ENCODE assay signal across 13 cellular contexts in genomic region chr3:58234516-58234931, GRCh38. TPM values are rescaled to one million over a fixed set of nuclear protein-coding genes. Genes with fewer than 3 reads are reported as not detected.
DNase-seq lines count a peak whose midpoint lies in the region; ATAC-seq and TF ChIP-seq lines count a peak whose summit lies in the region.
"Had no signal": no experiment of that assay in that cellular context is flagged by ENCODE, and none has a peak within 500 bp of the region (broad histone marks: within the 10 kb centered on the region; RNA-seq: fewer than 3 reads in every experiment).

No MANE protein-coding gene starts in this region.

- peaks cover 5% of the 10 kb centered on the region for H3K27me3 ChIP-seq in AG04450 (ENCODE audit: control insufficient read depth, insufficient read depth, low read length)
- H3K27me3 ChIP-seq in GM23248 (replicated peaks; ENCODE audit: insufficient read depth), result peaks cover 16% of the 10 kb centered on the region; the same call in 1 of the 2 replicates
- peaks cover 2% of the 10 kb centered on the region for H3K27me3 ChIP-seq in foreskin keratinocyte
- no peaks in the 10 kb centered on the region for H3K27me3 ChIP-seq in prostate gland (replicated peaks; ENCODE audit: insufficient read depth)
- H3K27me3 ChIP-seq: gastroesophageal sphincter had no signal

- H3K4me1 ChIP-seq in GM23248 (ENCODE audit: insufficient read depth) (no peaks in the 10 kb centered on the region; the same call in 1 of the 2 replicates), foreskin keratinocyte (peaks cover 11% of the 10 kb centered on the region), prostate gland (replicated peaks) (no peaks in the 10 kb centered on the region)

- H3K9me2 ChIP-seq in GM23248 (ENCODE audit: insufficient read depth), result no peaks in the 10 kb centered on the region

- H3K9me3 ChIP-seq in AG04450 (ENCODE audit: control insufficient read depth, insufficient read depth, low read length) (no peaks in the 10 kb centered on the region; the same call in 1 of the 2 replicates), GM23248 (ENCODE audit: low read depth) (no peaks in the 10 kb centered on the region), SK-N-MC (ENCODE audit: low read depth, low read length) (no peaks in the 10 kb centered on the region), prostate gland (no peaks in the 10 kb centered on the region)
- H3K9me3 ChIP-seq: gastroesophageal sphincter had no signal

- no peaks in the 10 kb centered on the region for H4K20me1 ChIP-seq in GM23248 (ENCODE audit: insufficient read depth)

- no peak overlapping the region for H3K4me3 Mint-ChIP-seq in activated CD4-positive, alpha-beta memory T cell treated with anti-CD3 and anti-CD28 coated beads, Interleukin-2, amount 10 ng/mL, durations not matched to agents 7 days and 5 days

- no peak overlapping the region for H3K27ac Mint-ChIP-seq in activated CD4-positive, alpha-beta memory T cell treated with anti-CD3 and anti-CD28 coated beads, Interleukin-2, amount 10 ng/mL, durations not matched to agents 7 days and 5 days

- no peaks in the 10 kb centered on the region for H3K36me3 Mint-ChIP-seq in activated CD4-positive, alpha-beta memory T cell treated with anti-CD3 and anti-CD28 coated beads, Interleukin-2, amount 10 ng/mL, durations not matched to agents 7 days and 5 days (ENCODE audit: low read depth)

- TF ChIP-seq POLR2A in prostate gland (IDR thresholded peaks at IDR 0.05), result no peak

- no peaks in the 10 kb centered on the region for H3F3A ChIP-seq in GM23248 (ENCODE audit: insufficient read depth)

- H3K4me3 ChIP-seq in AG04450 (ENCODE audit: low read depth, low read length), result no peak overlapping the region
- no peak overlapping the region for H3K4me3 ChIP-seq in GM23248
- H3K4me3 ChIP-seq in SK-N-MC, result no peak overlapping the region
- H3K4me3 ChIP-seq in prostate gland, result no peak overlapping the region
- H3K4me3 ChIP-seq: gastroesophageal sphincter had no signal

- H3K27ac ChIP-seq in AG04450 (ENCODE audit: low read depth, low read length) (no peak overlapping the region), GM23248 (no peak overlapping the region), SK-N-MC (peak overlapping the region; percentile 100), foreskin keratinocyte (no peak overlapping the region), prostate gland (no peak overlapping the region)
- H3K27ac ChIP-seq: gastroesophageal sphincter had no signal

- no peak overlapping the region for H2AFZ ChIP-seq in GM23248

- intact Hi-C loops in prostate gland (cut with DNase I), result no loop called here

- DNase-seq in AG04450 (ENCODE audit: low read depth, low spot score) (peak; percentile 21), GM23248 (peak; percentile 73), SK-N-MC (ENCODE audit: low read depth, low spot score) (no peak), foreskin keratinocyte (peak; percentile 30 to 60), GM10266 (ENCODE audit: extremely low spot score) (no peak), prostate gland (ENCODE audit: low spot score) (no peak)
- no peak for DNase-seq in stimulated activated CD8-positive, alpha-beta memory T cell treated with anti-CD3 and anti-CD28 coated beads, Interleukin-4, amount 100 ng/mL, for 48 hours
- DNase-seq in activated CD4-positive, alpha-beta memory T cell treated with anti-CD3 and anti-CD28 coated beads, Interleukin-2, amount 10 ng/mL, durations not matched to agents 7 days and 5 days, result no peak
- DNase-seq: CD8-positive, alpha-beta memory T cell; KBM-7; retina; T-helper 2 cell had no signal

- ATAC-seq in foreskin keratinocyte, result peak; percentile 57
- ATAC-seq: gastroesophageal sphincter had no signal

- 53 to 67% methylated on average over 4 of the region's 4 CpGs for WGBS in GM23248 (ENCODE audit: low coverage in 1 of 2, low lambda C conversion rate in 2 of 2, missing lambda C conversion rate in 2 of 2), 2 experiments
- 56% methylated on average over 4 of the region's 4 CpGs for WGBS in prostate gland

- H3K4me2 ChIP-seq in GM23248 (ENCODE audit: unreplicated experiment), result no peak overlapping the region

- H3K36me3 ChIP-seq in GM23248 (ENCODE audit: low read depth) (no peaks in the 10 kb centered on the region), SK-N-MC (ENCODE audit: insufficient read depth, low read length) (peaks cover 8% of the 10 kb centered on the region), prostate gland (no peaks in the 10 kb centered on the region)
- H3K36me3 ChIP-seq: gastroesophageal sphincter had no signal

- H3K9ac ChIP-seq in GM23248 (no peak overlapping the region), SK-N-MC (ENCODE audit: insufficient read length) (no peak overlapping the region)

- H3K9me3 Mint-ChIP-seq in activated CD4-positive, alpha-beta memory T cell treated with anti-CD3 and anti-CD28 coated beads, Interleukin-2, amount 10 ng/mL, durations not matched to agents 7 days and 5 days, result no peaks in the 10 kb centered on the region
- H3K9me3 Mint-ChIP-seq: CD8-positive, alpha-beta memory T cell had no signal

- CTCF ChIA-PET in AG04450 (lab: Charles Lee), result interaction anchor here (0.8 to 6.6 kb wide), 4 partner anchors 17 to 86 kb away, joined by 3 to 60 read pairs (median 5); partner anchors contain the start of genes HTD2 and RPP14
- CTCF ChIA-PET in activated CD4-positive, alpha-beta memory T cell treated with anti-CD3 and anti-CD28 coated beads, Interleukin-2, amount 10 ng/mL, durations not matched to agents 7 days and 5 days (lab: Charles Lee), result interaction anchor here (2.2 to 2.4 kb wide), 2 partner anchors 46 to 72 kb away, joined by 5 to 7 read pairs; partner anchors contain the start of genes HTD2 and RPP14

- peaks cover 14% of the 10 kb centered on the region for H3K4me1 Mint-ChIP-seq in activated CD4-positive, alpha-beta memory T cell treated with anti-CD3 and anti-CD28 coated beads, Interleukin-2, amount 10 ng/mL, durations not matched to agents 7 days and 5 days

- peaks cover 45% of the 10 kb centered on the region for H3K27me3 Mint-ChIP-seq in activated CD4-positive, alpha-beta memory T cell treated with anti-CD3 and anti-CD28 coated beads, Interleukin-2, amount 10 ng/mL, durations not matched to agents 7 days and 5 days

- TF ChIP-seq CTCF in AG04450 (IDR thresholded peaks at IDR 0.05; ENCODE audit: low read depth, low read length) (no peak), foreskin keratinocyte (conservative IDR thresholded peaks at IDR 0.05) (no peak), GM10266 (IDR thresholded peaks at IDR 0.05; ENCODE audit: control insufficient read depth, insufficient read depth, low read depth, missing control alignments) (no peak), prostate gland (IDR thresholded peaks at IDR 0.05) (no peak)

- POLR2A ChIA-PET in AG04450 (lab: Yijun Ruan, JAX), result no interaction called here
- POLR2A ChIA-PET in activated CD4-positive, alpha-beta memory T cell treated with anti-CD3 and anti-CD28 coated beads, Interleukin-2, amount 10 ng/mL, durations not matched to agents 7 days and 5 days (lab: Charles Lee), result interaction anchor here (2.2 kb wide), 1 partner anchor 72 kb away, joined by 6 read pairs; the partner anchor contains the start of genes HTD2 and RPP14

- no peaks in the 10 kb centered on the region; the same call in 1 of the 2 replicates for H3K79me2 ChIP-seq in GM23248 (ENCODE audit: insufficient read depth)

- in situ Hi-C loops in GM23248 (cut with MboI), result no loop called here

RNA-seq across cellular contexts. Expression of gene ABHD6, which starts 3.1 kb away (rescaled TPM):
- polyA plus RNA-seq in AG04450 (2011; rRNA removed) (8.4 and 9.7 TPM in 2 replicates), GM23248 (2016; fragmentation: Nextera tagmentation; extraction: Ambion mirVana) (4.4 and 4.8 TPM in 2 replicates), foreskin keratinocyte (3.9 and 6.3 TPM in 2 replicates)
- 13.6 and 14.6 TPM in 2 replicates for polyA minus RNA-seq in AG04450 (2011; rRNA and poly(A)+ RNA removed)
- total RNA-seq in GM23248 (2014; rRNA removed; shearing (Covaris generic)), result 5.3 and 5.8 TPM in 2 replicates
- total RNA-seq in foreskin keratinocyte (7.4 and 8.5 TPM in 2 replicates), prostate gland (10 to 100 TPM; 13.2 to 16.9 TPM)
- 1 to 10 TPM; 4.5 to 6.1 TPM for total RNA-seq in activated CD4-positive, alpha-beta memory T cell treated with anti-CD3 and anti-CD28 coated beads, Interleukin-2, amount 10 ng/mL, durations not matched to agents 7 days and 5 days

RNA-seq across cellular contexts. Expression of gene DNASE1L3, which starts 23.8 kb away (rescaled TPM):
- polyA plus RNA-seq in AG04450 (2011; rRNA removed) (not detected in 2 replicates), GM23248 (2016; fragmentation: Nextera tagmentation; extraction: Ambion mirVana) (not detected in 2 replicates), foreskin keratinocyte (not detected in 2 replicates)
- not detected in 2 replicates for polyA minus RNA-seq in AG04450 (2011; rRNA and poly(A)+ RNA removed)
- total RNA-seq in GM23248 (2014; rRNA removed; shearing (Covaris generic)), result not detected in 2 replicates
- total RNA-seq in foreskin keratinocyte (not detected in 2 replicates), prostate gland (1 to 10 TPM; 1.4 to 2.3 TPM)
- not detected for total RNA-seq in activated CD4-positive, alpha-beta memory T cell treated with anti-CD3 and anti-CD28 coated beads, Interleukin-2, amount 10 ng/mL, durations not matched to agents 7 days and 5 days
- total RNA-seq: CD8-positive, alpha-beta memory T cell had no signal
- polyA plus RNA-seq: CD8-positive, alpha-beta memory T cell had no signal

Comparison
In these comparisons a context has a peak if more than half of its experiments do, and no peak if none do; other contexts are left out.
1. DNase-seq: peak in AG04450 (single experiment), GM23248 (single experiment) and foreskin keratinocyte (2 of 2); none in SK-N-MC (single experiment), GM10266 (single experiment), prostate gland (single experiment), stimulated activated CD8-positive, alpha-beta memory T cell treated with anti-CD3 and anti-CD28 coated beads, Interleukin-4, amount 100 ng/mL, for 48 hours (single experiment) and activated CD4-positive, alpha-beta memory T cell treated with anti-CD3 and anti-CD28 coated beads, Interleukin-2, amount 10 ng/mL, durations not matched to agents 7 days and 5 days (single experiment).